19 cellular contexts compared by ENCODE assay signal in the genomic region with DNA sequence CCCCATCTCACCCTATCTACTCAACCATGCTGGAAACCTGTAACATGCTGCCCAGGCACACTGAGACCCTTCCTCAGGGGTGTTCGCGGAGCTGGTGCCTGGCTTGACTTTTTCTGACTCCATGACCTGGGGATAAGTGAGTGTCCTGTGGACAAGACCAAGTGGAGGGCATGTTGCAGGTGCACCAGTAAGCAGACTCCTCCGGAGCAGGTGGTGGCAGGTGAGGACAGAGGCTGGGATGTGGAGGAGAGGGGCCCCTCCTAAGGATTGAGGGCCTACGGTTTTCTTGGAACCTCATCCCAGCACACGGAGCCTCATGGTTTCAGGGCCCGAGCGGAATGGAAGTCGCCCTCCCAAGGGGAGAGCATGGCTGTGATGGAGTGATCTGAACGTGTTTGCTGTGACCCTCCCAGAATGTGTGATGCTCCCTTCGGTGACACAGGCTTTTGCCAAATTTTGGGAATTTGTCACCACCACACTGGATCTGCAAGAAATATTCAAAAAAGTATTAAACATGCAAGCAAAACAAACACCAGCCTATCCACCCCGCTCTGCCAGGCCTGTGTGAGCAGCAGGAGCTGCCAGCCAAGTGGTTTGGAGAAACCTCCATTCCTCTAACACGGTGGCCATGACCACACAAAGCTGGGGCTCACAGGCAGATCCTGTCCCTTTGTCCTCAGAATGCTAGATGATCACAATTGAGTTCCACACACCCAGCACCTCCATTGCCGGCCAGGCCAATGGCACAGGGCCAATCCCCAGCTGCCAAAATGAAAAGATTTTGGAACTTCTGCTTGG.
"Had no signal": no experiment of that assay in that cellular context is flagged by ENCODE, and none has a peak within 500 bp of the region (broad histone marks: within the 10 kb centered on the region; RNA-seq: fewer than 3 reads in every experiment).

No MANE protein-coding gene starts in this region.

- H3K27ac Mint-ChIP-seq: T-helper 1 cell treated with Interleukin-12 subunit alpha and Interleukin-12 subunit beta and Interleukin-4 antibody, amounts not matched to agents 30 μg/mL and 1 μg/mL, for 36 hours had no signal

- DNase-seq: activated CD4-positive, alpha-beta T cell treated with anti-CD3 and anti-CD28 coated beads for 4 hours; activated CD8-positive, alpha-beta memory T cell treated with anti-CD3 and anti-CD28 coated beads, Interleukin-2, amount 50 U/mL, for 48 hours; activated naive CD4-positive, alpha-beta T cell treated with anti-CD3 and anti-CD28 coated beads, Interleukin-2, amount 50 U/mL, for 16 hours; activated T-cell treated with anti-CD3 and anti-CD28 coated beads, Interleukin-2, amount 50 U/mL, for 1 hour; body of pancreas; central memory CD4-positive, alpha-beta T cell; MM.1S; NCI-H1105 treated with DMSO at 0.1 percent for 48 hours; NCI-H1436 treated with DMSO at 0.1 percent for 48 hours; NCI-H187; NCI-H2081; NCI-H510A treated with DMSO at 0.1 percent for 48 hours; NCI-H69; NK-92 treated with Interleukin-12 subunit alpha and Interleukin-12 subunit beta, amount 100 ng/mL, for 24 hours; OCI-M1; SHP77 treated with DMSO at 0.1 percent for 48 hours had no signal

- ATAC-seq: activated CD4-positive, CD25-positive, alpha-beta regulatory T cell treated with anti-CD3 and anti-CD28 coated beads, Interleukin-2, amount 50 U/mL, for 24 hours; body of pancreas; Panc1 had no signal
